Comparison of ENCODE assay signal across 9 cellular contexts in genomic region chr6:45773906-45774305, GRCh38.
"Had no signal": no experiment of that assay in that cellular context is flagged by ENCODE, and none has a peak within 500 bp of the region (broad histone marks: within the 10 kb centered on the region; RNA-seq: fewer than 3 reads in every experiment).

No MANE protein-coding gene starts in this region.

- DNase-seq: GM23248, GOT3, H7, HFFc6, IMR-90 had no signal

- H3K27ac ChIP-seq: GM23248 had no signal

- ATAC-seq: HCT116, K562 had no signal

- FAIRE-seq: HTR-8/SVneo, K562 had no signal

- H3K9me3 ChIP-seq: HAP-1 had no signal

- H3K4me1 ChIP-seq: HAP-1 had no signal

- H3K36me3 ChIP-seq: HAP-1 had no signal

- H3K4me3 ChIP-seq: GM23248, HAP-1, K562 had no signal
